Comparison of ENCODE assay signal across 13 cellular contexts in genomic region chr1:58881471-58881994, GRCh38.
DNase-seq lines count a peak whose midpoint lies in the region; ATAC-seq, FAIRE-seq and TF ChIP-seq lines count a peak whose summit lies in the region.
"Had no signal": no experiment of that assay in that cellular context is flagged by ENCODE, and none has a peak within 500 bp of the region (broad histone marks: within the 10 kb centered on the region; RNA-seq: fewer than 3 reads in every experiment).

No MANE protein-coding gene starts in this region.

- H3K4me3 ChIP-seq in pancreas, result no peak overlapping the region

- peaks cover 14% of the 10 kb centered on the region for H3K9me3 Mint-ChIP-seq in activated T-helper 1 cell treated with anti-CD3 and anti-CD28 coated beads, Interleukin-12 subunit alpha, Interleukin-12 subunit beta, Interleukin-2, Interleukin-4 antibody, amounts not matched to agents 30 ng/mL and 10 ng/mL and 1 ng/mL, durations not matched to agents 14 hours and 24 hours and 36 hours
- H3K9me3 Mint-ChIP-seq: immature natural killer cell had no signal

- 66 to 76% methylated on average over 3 of the region's 3 CpGs for WGBS in pancreas, 2 donors

- ATAC-seq in pancreas, result peak; percentile 26 to 43 (median 40)

- no peaks in the 10 kb centered on the region for H3K27me3 ChIP-seq in pancreas

- peaks cover 51% of the 10 kb centered on the region for H3K4me1 Mint-ChIP-seq in activated T-helper 1 cell treated with anti-CD3 and anti-CD28 coated beads, Interleukin-12 subunit alpha, Interleukin-12 subunit beta, Interleukin-2, Interleukin-4 antibody, amounts not matched to agents 30 ng/mL and 10 ng/mL and 1 ng/mL, durations not matched to agents 14 hours and 24 hours and 36 hours (ENCODE audit: low read depth)

- no peak for FAIRE-seq in pancreas (lab: Jason Lieb, UNC)
- FAIRE-seq: G401.6 had no signal

- peak; percentile 87 for DNase-seq in Daoy (ENCODE audit: low read depth)
- peak; percentile 17 for DNase-seq in NCI-H460 (ENCODE audit: extremely low read depth, low read depth)
- peak; percentile 76 for DNase-seq in fibroblast of gingiva (ENCODE audit: low read depth)
- peak in 4 of 6 donors; percentile 56 to 78 (median 64) for DNase-seq in pancreas
- no peak for DNase-seq in iPS-NIHi11 (ENCODE audit: low spot score)
- DNase-seq in activated T-helper 1 cell treated with anti-CD3 and anti-CD28 coated beads, Interleukin-12 subunit alpha, Interleukin-12 subunit beta, Interleukin-2, Interleukin-4 antibody, amounts not matched to agents 30 ng/mL and 10 ng/mL and 1 ng/mL, durations not matched to agents 14 hours and 24 hours and 36 hours (ENCODE audit: low spot score), result no peak
- no peak for DNase-seq in activated CD8-positive, alpha-beta memory T cell treated with anti-CD3 and anti-CD28 coated beads, Interleukin-2, amount 50 U/mL, for 4 hours
- no peak for DNase-seq in superior temporal gyrus (ENCODE audit: extremely low spot score)
- DNase-seq: caudate nucleus; immature natural killer cell; NCI-H774; stimulated activated CD4-positive, alpha-beta T cell treated with anti-CD3 and anti-CD28 coated beads, Interleukin-1b, Interleukin-23, amount 100 ng/mL, for 48 hours had no signal

- H3K36me3 Mint-ChIP-seq in activated T-helper 1 cell treated with anti-CD3 and anti-CD28 coated beads, Interleukin-12 subunit alpha, Interleukin-12 subunit beta, Interleukin-2, Interleukin-4 antibody, amounts not matched to agents 30 ng/mL and 10 ng/mL and 1 ng/mL, durations not matched to agents 14 hours and 24 hours and 36 hours (ENCODE audit: low read depth), result peaks cover 12% of the 10 kb centered on the region

- no peak overlapping the region for H3K27ac ChIP-seq in pancreas

- no peaks in the 10 kb centered on the region for H3K36me3 ChIP-seq in pancreas

- no peak overlapping the region for H3K27ac Mint-ChIP-seq in activated T-helper 1 cell treated with anti-CD3 and anti-CD28 coated beads, Interleukin-12 subunit alpha, Interleukin-12 subunit beta, Interleukin-2, Interleukin-4 antibody, amounts not matched to agents 30 ng/mL and 10 ng/mL and 1 ng/mL, durations not matched to agents 14 hours and 24 hours and 36 hours

- no peaks in the 10 kb centered on the region for H3K9me3 ChIP-seq in pancreas

- H3K4me1 ChIP-seq in pancreas, result peaks cover 33 to 49% (median 35%) of the 10 kb centered on the region in 3 donors

- intact Hi-C loops in pancreas (cut with DNase I), result loop anchor here in 1 of 3 donors (10.0 kb wide), 1 partner anchor 97 kb away; the partner anchor contains the start of gene JUN
- intact Hi-C loops in activated T-helper 1 cell treated with anti-CD3 and anti-CD28 coated beads, Interleukin-12 subunit alpha, Interleukin-12 subunit beta, Interleukin-2, Interleukin-4 antibody, amounts not matched to agents 30 ng/mL and 10 ng/mL and 1 ng/mL, durations not matched to agents 14 hours and 24 hours and 36 hours (cut with micrococcal nuclease), result no loop called here

- TF ChIP-seq CTCF in pancreas (IDR thresholded peaks at IDR 0.05), result no peak

- H3K27me3 Mint-ChIP-seq in activated T-helper 1 cell treated with anti-CD3 and anti-CD28 coated beads, Interleukin-12 subunit alpha, Interleukin-12 subunit beta, Interleukin-2, Interleukin-4 antibody, amounts not matched to agents 30 ng/mL and 10 ng/mL and 1 ng/mL, durations not matched to agents 14 hours and 24 hours and 36 hours (ENCODE audit: insufficient read depth), result peaks cover 5% of the 10 kb centered on the region

- no peak overlapping the region for H3K4me3 Mint-ChIP-seq in activated T-helper 1 cell treated with anti-CD3 and anti-CD28 coated beads, Interleukin-12 subunit alpha, Interleukin-12 subunit beta, Interleukin-2, Interleukin-4 antibody, amounts not matched to agents 30 ng/mL and 10 ng/mL and 1 ng/mL, durations not matched to agents 14 hours and 24 hours and 36 hours

Comparison
In these comparisons a context has a peak if more than half of its experiments do, and no peak if none do; other contexts are left out.
1. DNase-seq: peak in Daoy (single experiment), NCI-H460 (single experiment), fibroblast of gingiva (single experiment) and pancreas (4 of 6); none in iPS-NIHi11 (single experiment), activated T-helper 1 cell treated with anti-CD3 and anti-CD28 coated beads, Interleukin-12 subunit alpha, Interleukin-12 subunit beta, Interleukin-2, Interleukin-4 antibody, amounts not matched to agents 30 ng/mL and 10 ng/mL and 1 ng/mL, durations not matched to agents 14 hours and 24 hours and 36 hours (single experiment), activated CD8-positive, alpha-beta memory T cell treated with anti-CD3 and anti-CD28 coated beads, Interleukin-2, amount 50 U/mL, for 4 hours (single experiment) and superior temporal gyrus (single experiment).